In the genomic region with DNA sequence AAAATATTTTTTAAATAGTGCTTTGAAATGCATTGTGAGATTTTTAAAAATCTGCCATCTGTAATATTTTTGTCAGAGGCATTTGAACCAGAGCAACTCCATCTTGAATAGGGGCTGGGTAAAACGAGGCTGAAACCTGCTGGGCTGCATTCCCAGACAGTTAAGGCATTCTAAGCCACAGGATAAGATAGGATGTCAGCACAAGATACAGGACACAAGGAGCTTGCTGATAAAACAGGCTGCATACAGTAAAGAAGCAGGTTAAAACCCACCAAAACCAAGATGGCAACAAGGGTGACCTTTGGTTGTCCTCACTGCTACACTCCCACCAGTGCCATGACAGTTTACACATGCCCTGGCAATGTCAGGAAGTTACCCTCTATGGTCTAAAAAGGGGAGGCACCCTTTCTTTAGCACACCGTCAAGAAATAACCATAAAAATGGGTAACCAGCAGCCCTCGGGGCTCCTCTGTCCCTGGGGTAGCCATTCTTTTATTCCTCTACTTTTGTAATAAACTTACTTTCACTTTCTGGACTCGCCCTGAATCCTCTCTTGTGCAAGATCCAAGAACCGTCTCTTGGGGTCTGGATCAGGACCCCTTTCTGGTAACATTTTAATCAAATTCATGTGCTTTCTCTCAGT, we compare ENCODE assay signal across 17 cellular contexts.
DNase-seq lines count a peak whose midpoint lies in the region; ATAC-seq, FAIRE-seq and TF ChIP-seq lines count a peak whose summit lies in the region.
"Had no signal": no experiment of that assay in that cellular context is flagged by ENCODE, and none has a peak within 500 bp of the region (broad histone marks: within the 10 kb centered on the region; RNA-seq: fewer than 3 reads in every experiment).

No MANE protein-coding gene starts in this region.

- H3K27me3 Mint-ChIP-seq in HFFc6 (ENCODE audit: insufficient read depth) (no peaks in the 10 kb centered on the region), astrocyte (ENCODE audit: low read depth, unreplicated experiment) (no peaks in the 10 kb centered on the region)
- H3K27me3 Mint-ChIP-seq in activated naive CD8-positive, alpha-beta T cell treated with anti-CD3 and anti-CD28 coated beads, Interleukin-2, amount 50 U/mL, for 24 hours, result no peaks in the 10 kb centered on the region
- H3K27me3 Mint-ChIP-seq: stimulated activated naive B cell treated with anti-CD40 and anti-IgM and Interleukin-4, amounts not matched to agents 10 μg/mL and 1 μg/mL and 100 μg/mL, for 72 hours had no signal

- H3K36me3 ChIP-seq in ACC112 (ENCODE audit: insufficient read depth, low read length) (no peaks in the 10 kb centered on the region), astrocyte (ENCODE audit: insufficient read depth, low read length) (no peaks in the 10 kb centered on the region), left ventricle myocardium inferior (no peaks in the 10 kb centered on the region)
- H3K36me3 ChIP-seq: adrenal gland, ovary had no signal

- in situ Hi-C loops in GM13976 (cut with MboI; ENCODE audit: low sequenced_read_pairs, unreplicated experiment), result no loop called here

- ATAC-seq in activated naive CD8-positive, alpha-beta T cell treated with anti-CD3 and anti-CD28 coated beads, Interleukin-2, amount 50 U/mL, for 24 hours, result no peak
- ATAC-seq in HG03097 (IDR thresholded peaks at IDR 0.05; ENCODE audit: low FRiP score, unreplicated experiment), result no peak
- ATAC-seq: mucosa of descending colon; stimulated activated naive B cell treated with anti-CD40 and anti-IgM and Interleukin-4, amounts not matched to agents 10 μg/mL and 1 μg/mL and 100 μg/mL, for 72 hours had no signal

- H3K4me3 Mint-ChIP-seq in HFFc6, result peak overlapping the region; percentile 69
- H3K4me3 Mint-ChIP-seq in astrocyte (ENCODE audit: unreplicated experiment), result no peak overlapping the region
- H3K4me3 Mint-ChIP-seq in activated naive CD8-positive, alpha-beta T cell treated with anti-CD3 and anti-CD28 coated beads, Interleukin-2, amount 50 U/mL, for 24 hours, result no peak overlapping the region
- H3K4me3 Mint-ChIP-seq: stimulated activated naive B cell treated with anti-CD40 and anti-IgM and Interleukin-4, amounts not matched to agents 10 μg/mL and 1 μg/mL and 100 μg/mL, for 72 hours had no signal

- no peaks in the 10 kb centered on the region for H3K79me2 ChIP-seq in ACC112 (ENCODE audit: control insufficient read depth, insufficient read depth, low read length, unreplicated experiment)
- no peaks in the 10 kb centered on the region for H3K79me2 ChIP-seq in astrocyte (ENCODE audit: insufficient read depth, low read length)

- H3K4me3 ChIP-seq in ACC112 (ENCODE audit: low read depth, low read length) (peak overlapping the region; percentile 49), astrocyte (ENCODE audit: insufficient read depth, low read depth, low read length) (no peak overlapping the region), left ventricle myocardium inferior (no peak overlapping the region)
- H3K4me3 ChIP-seq: mucosa of descending colon, ovary had no signal

- H2AFZ ChIP-seq in ACC112 (ENCODE audit: low read length, unreplicated experiment) (peak overlapping the region; percentile 99), astrocyte (ENCODE audit: low read depth, low read length) (peak overlapping the region; percentile 75)

- intact Hi-C loops in left ventricle myocardium inferior (cut with micrococcal nuclease), result no loop called here

- H3K27me3 ChIP-seq in ACC112 (ENCODE audit: insufficient read depth, low read length) (no peaks in the 10 kb centered on the region), astrocyte (ENCODE audit: insufficient read depth, low read length) (no peaks in the 10 kb centered on the region), left ventricle myocardium inferior (ENCODE audit: low read depth) (no peaks in the 10 kb centered on the region)
- H3K27me3 ChIP-seq: adrenal gland, ovary had no signal

- H3K36me3 Mint-ChIP-seq in HFFc6 (ENCODE audit: low read depth), result no peaks in the 10 kb centered on the region
- no peaks in the 10 kb centered on the region for H3K36me3 Mint-ChIP-seq in astrocyte (ENCODE audit: low read depth, unreplicated experiment)
- no peaks in the 10 kb centered on the region for H3K36me3 Mint-ChIP-seq in activated naive CD8-positive, alpha-beta T cell treated with anti-CD3 and anti-CD28 coated beads, Interleukin-2, amount 50 U/mL, for 24 hours (ENCODE audit: low read depth)
- H3K36me3 Mint-ChIP-seq: stimulated activated naive B cell treated with anti-CD40 and anti-IgM and Interleukin-4, amounts not matched to agents 10 μg/mL and 1 μg/mL and 100 μg/mL, for 72 hours had no signal

- DNase-seq in HFFc6 (no peak), astrocyte (ENCODE audit: low read depth) (peak; percentile 24), iris pigment epithelial cell (ENCODE audit: low read depth) (peak; percentile 12), left ventricle myocardium inferior (no peak), GM13976 (ENCODE audit: low spot score) (no peak)
- no peak for DNase-seq in activated naive CD8-positive, alpha-beta T cell treated with anti-CD3 and anti-CD28 coated beads, Interleukin-2, amount 50 U/mL, for 24 hours
- DNase-seq: activated CD4-positive, alpha-beta T cell treated with anti-CD3 and anti-CD28 coated beads, Interleukin-2, amount 50 U/mL, for 48 hours; adrenal gland; glutamatergic neuron; mucosa of descending colon; NCI-H187; NCI-H510A; ovary; stimulated activated naive B cell treated with anti-CD40 and anti-IgM and Interleukin-4, amounts not matched to agents 10 μg/mL and 1 μg/mL and 100 μg/mL, for 72 hours had no signal

- H3K9me3 ChIP-seq in astrocyte (ENCODE audit: insufficient read depth, low read depth, low read length) (no peaks in the 10 kb centered on the region), left ventricle myocardium inferior (replicated peaks) (no peaks in the 10 kb centered on the region)
- H3K9me3 ChIP-seq: adrenal gland, mucosa of descending colon, ovary had no signal

- H3K4me1 Mint-ChIP-seq in HFFc6 (ENCODE audit: low read depth) (peaks cover 22% of the 10 kb centered on the region), astrocyte (ENCODE audit: low read depth, unreplicated experiment) (no peaks in the 10 kb centered on the region)
- no peaks in the 10 kb centered on the region for H3K4me1 Mint-ChIP-seq in activated naive CD8-positive, alpha-beta T cell treated with anti-CD3 and anti-CD28 coated beads, Interleukin-2, amount 50 U/mL, for 24 hours
- H3K4me1 Mint-ChIP-seq: stimulated activated naive B cell treated with anti-CD40 and anti-IgM and Interleukin-4, amounts not matched to agents 10 μg/mL and 1 μg/mL and 100 μg/mL, for 72 hours had no signal

- H3K9ac ChIP-seq in astrocyte (ENCODE audit: low read length), result no peak overlapping the region

- no peak for FAIRE-seq in astrocyte (lab: Jason Lieb, UNC)

- H3K9me3 Mint-ChIP-seq in HFFc6 (no peaks in the 10 kb centered on the region), astrocyte (ENCODE audit: unreplicated experiment) (no peaks in the 10 kb centered on the region)
- no peaks in the 10 kb centered on the region for H3K9me3 Mint-ChIP-seq in activated naive CD8-positive, alpha-beta T cell treated with anti-CD3 and anti-CD28 coated beads, Interleukin-2, amount 50 U/mL, for 24 hours
- H3K9me3 Mint-ChIP-seq: stimulated activated naive B cell treated with anti-CD40 and anti-IgM and Interleukin-4, amounts not matched to agents 10 μg/mL and 1 μg/mL and 100 μg/mL, for 72 hours had no signal

- TF ChIP-seq CTCF in HFFc6 (IDR thresholded peaks at IDR 0.05), result no peak
- no peak for TF ChIP-seq CTCF in astrocyte (IDR thresholded peaks at IDR 0.05; ENCODE audit: insufficient read depth, low read depth, low read length)
- TF ChIP-seq CTCF in left ventricle myocardium inferior (IDR thresholded peaks at IDR 0.05; ENCODE audit: borderline replicate concordance), result no peak
- no peak for TF ChIP-seq CTCF in GM13976 (IDR thresholded peaks at IDR 0.05; ENCODE audit: borderline replicate concordance, control extremely low read depth, extremely low read depth, insufficient read depth, missing control alignments)

- H3K27ac ChIP-seq in ACC112 (ENCODE audit: low read depth, low read length) (peak overlapping the region; percentile 31; the same call in 1 of the 2 replicates), astrocyte (ENCODE audit: low read depth, low read length) (no peak overlapping the region), left ventricle myocardium inferior (replicated peaks) (no peak overlapping the region)
- H3K27ac ChIP-seq: adrenal gland, HL-60, ovary had no signal

- H3K27ac Mint-ChIP-seq in HFFc6, result peak overlapping the region; percentile 54; the same call in 1 of the 2 replicates
- H3K27ac Mint-ChIP-seq in astrocyte (ENCODE audit: unreplicated experiment), result no peak overlapping the region
- H3K27ac Mint-ChIP-seq in activated naive CD8-positive, alpha-beta T cell treated with anti-CD3 and anti-CD28 coated beads, Interleukin-2, amount 50 U/mL, for 24 hours, result no peak overlapping the region
- H3K27ac Mint-ChIP-seq: stimulated activated naive B cell treated with anti-CD40 and anti-IgM and Interleukin-4, amounts not matched to agents 10 μg/mL and 1 μg/mL and 100 μg/mL, for 72 hours had no signal

- peaks cover 8% of the 10 kb centered on the region for H3K4me1 ChIP-seq in ACC112 (ENCODE audit: control insufficient read depth, insufficient read depth, low read length, unreplicated experiment)
- H3K4me1 ChIP-seq in astrocyte (ENCODE audit: insufficient read depth, low read length), result no peaks in the 10 kb centered on the region
- H3K4me1 ChIP-seq in left ventricle myocardium inferior, result no peaks in the 10 kb centered on the region
- H3K4me1 ChIP-seq: adrenal gland had no signal

- H4K20me1 ChIP-seq in astrocyte (ENCODE audit: insufficient read depth, low read length), result no peaks in the 10 kb centered on the region

- peak overlapping the region; percentile 30 for H3K4me2 ChIP-seq in astrocyte (ENCODE audit: low read length)

Comparison
In these comparisons a context has a peak if more than half of its experiments do, and no peak if none do; other contexts are left out.
1. DNase-seq: peak in astrocyte (single experiment) and iris pigment epithelial cell (single experiment); none in HFFc6 (single experiment), left ventricle myocardium inferior (single experiment), activated naive CD8-positive, alpha-beta T cell treated with anti-CD3 and anti-CD28 coated beads, Interleukin-2, amount 50 U/mL, for 24 hours (single experiment) and GM13976 (single experiment).